In the genomic region with DNA sequence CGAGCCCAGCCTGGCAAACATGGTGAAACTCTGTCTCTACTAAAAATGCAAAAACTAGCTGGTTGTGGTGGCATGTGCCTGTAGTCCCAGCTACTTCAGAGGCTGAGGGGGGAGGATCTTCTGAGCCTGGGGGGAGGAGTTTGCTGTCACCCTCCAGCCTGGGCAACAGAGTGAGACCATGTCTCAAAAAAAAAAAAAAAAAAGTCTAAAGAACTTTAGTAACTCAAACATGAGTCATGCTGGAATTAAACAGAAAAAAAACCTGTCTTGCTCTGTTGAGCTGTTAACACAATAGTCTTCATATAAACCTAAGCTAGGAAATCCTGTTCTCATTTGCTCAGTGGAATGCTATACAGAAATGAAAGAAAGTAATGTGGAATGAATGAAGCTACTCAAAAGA, we compare ENCODE assay signal across 1 cellular context.
TF ChIP-seq lines count a peak whose summit lies in the region.

No MANE protein-coding gene starts in this region.

TF ChIP-seq in HepG2, 621 proteins besides CTCF, POLR2A, EP300 and RAD21 (continued from another document):
- TF ChIP-seq, protein P1, sequence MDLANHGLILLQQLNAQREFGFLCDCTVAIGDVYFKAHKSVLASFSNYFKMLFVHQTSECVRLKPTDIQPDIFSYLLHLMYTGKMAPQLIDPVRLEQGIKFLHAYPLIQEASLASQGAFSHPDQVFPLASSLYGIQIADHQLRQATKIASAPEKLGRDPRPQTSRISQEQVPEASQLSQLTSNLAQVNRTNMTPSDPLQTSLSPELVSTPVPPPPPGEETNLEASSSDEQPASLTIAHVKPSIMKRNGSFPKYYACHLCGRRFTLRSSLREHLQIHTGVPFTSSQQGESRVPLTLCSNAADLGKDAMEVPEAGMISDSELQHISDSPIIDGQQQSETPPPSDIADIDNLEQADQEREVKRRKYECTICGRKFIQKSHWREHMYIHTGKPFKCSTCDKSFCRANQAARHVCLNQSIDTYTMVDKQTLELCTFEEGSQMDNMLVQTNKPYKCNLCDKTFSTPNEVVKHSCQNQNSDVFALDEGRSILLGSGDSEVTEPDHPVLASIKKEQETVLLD (CRISPR knock-in tag; IDR thresholded peaks at IDR 0.05; ENCODE audit: low read depth): no peak
- peak; percentile 57; the same call in 1 of the 2 replicates for TF ChIP-seq ZNF121 (CRISPR knock-in tag; IDR thresholded peaks at IDR 0.05)
- TF ChIP-seq, protein P2, sequence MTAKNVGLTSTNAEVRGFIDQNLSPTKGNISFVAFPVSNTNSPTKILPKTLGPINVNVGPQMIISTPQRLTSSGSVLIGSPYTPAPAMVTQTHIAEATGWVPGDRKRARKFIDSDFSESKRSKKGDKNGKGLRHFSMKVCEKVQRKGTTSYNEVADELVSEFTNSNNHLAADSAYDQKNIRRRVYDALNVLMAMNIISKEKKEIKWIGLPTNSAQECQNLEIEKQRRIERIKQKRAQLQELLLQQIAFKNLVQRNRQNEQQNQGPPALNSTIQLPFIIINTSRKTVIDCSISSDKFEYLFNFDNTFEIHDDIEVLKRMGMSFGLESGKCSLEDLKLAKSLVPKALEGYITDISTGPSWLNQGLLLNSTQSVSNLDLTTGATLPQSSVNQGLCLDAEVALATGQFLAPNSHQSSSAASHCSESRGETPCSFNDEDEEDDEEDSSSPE (CRISPR knock-in tag; IDR thresholded peaks at IDR 0.05): no peak
- TF ChIP-seq POLR2AphosphoS5 (IDR thresholded peaks at IDR 0.05; ENCODE audit: low read depth, low read length): no peak
- TF ChIP-seq, protein P3, sequence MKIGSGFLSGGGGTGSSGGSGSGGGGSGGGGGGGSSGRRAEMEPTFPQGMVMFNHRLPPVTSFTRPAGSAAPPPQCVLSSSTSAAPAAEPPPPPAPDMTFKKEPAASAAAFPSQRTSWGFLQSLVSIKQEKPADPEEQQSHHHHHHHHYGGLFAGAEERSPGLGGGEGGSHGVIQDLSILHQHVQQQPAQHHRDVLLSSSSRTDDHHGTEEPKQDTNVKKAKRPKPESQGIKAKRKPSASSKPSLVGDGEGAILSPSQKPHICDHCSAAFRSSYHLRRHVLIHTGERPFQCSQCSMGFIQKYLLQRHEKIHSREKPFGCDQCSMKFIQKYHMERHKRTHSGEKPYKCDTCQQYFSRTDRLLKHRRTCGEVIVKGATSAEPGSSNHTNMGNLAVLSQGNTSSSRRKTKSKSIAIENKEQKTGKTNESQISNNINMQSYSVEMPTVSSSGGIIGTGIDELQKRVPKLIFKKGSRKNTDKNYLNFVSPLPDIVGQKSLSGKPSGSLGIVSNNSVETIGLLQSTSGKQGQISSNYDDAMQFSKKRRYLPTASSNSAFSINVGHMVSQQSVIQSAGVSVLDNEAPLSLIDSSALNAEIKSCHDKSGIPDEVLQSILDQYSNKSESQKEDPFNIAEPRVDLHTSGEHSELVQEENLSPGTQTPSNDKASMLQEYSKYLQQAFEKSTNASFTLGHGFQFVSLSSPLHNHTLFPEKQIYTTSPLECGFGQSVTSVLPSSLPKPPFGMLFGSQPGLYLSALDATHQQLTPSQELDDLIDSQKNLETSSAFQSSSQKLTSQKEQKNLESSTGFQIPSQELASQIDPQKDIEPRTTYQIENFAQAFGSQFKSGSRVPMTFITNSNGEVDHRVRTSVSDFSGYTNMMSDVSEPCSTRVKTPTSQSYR (CRISPR knock-in tag; IDR thresholded peaks at IDR 0.05; ENCODE audit: borderline replicate concordance): no peak
- peak; percentile 53 for TF ChIP-seq FOSL2 (CRISPR knock-in tag; IDR thresholded peaks at IDR 0.05)
- no peak for TF ChIP-seq ZSCAN30 (CRISPR knock-in tag; IDR thresholded peaks at IDR 0.05)
- TF ChIP-seq MTA1 (CRISPR knock-in tag; IDR thresholded peaks at IDR 0.05; ENCODE audit: borderline replicate concordance): no peak
